Comparison of ENCODE assay signal across 23 cellular contexts in genomic region chr1:153202006-153202405, GRCh38. TPM values are rescaled to one million over a fixed set of nuclear protein-coding genes. Genes with fewer than 3 reads are reported as not detected.
A peak's percentile ranks its signal among the peaks of the same experiment; 100 is the strongest.
DNase-seq lines count a peak whose midpoint lies in the region; ATAC-seq, FAIRE-seq and TF ChIP-seq lines count a peak whose summit lies in the region.
"Had no signal": no experiment of that assay in that cellular context is flagged by ENCODE, and none has a peak within 500 bp of the region (broad histone marks: within the 10 kb centered on the region; RNA-seq: fewer than 3 reads in every experiment).

No MANE protein-coding gene starts in this region.

- H3K9me1 ChIP-seq in K562 (ENCODE audit: control insufficient read depth, insufficient read depth, low read length), result no peaks in the 10 kb centered on the region

- no peaks in the 10 kb centered on the region for H3K36me3 ChIP-seq in K562 (ENCODE audit: control insufficient read depth, insufficient read depth, low read length)
- H3K36me3 ChIP-seq: BE2C had no signal

- in situ Hi-C loops in K562 (cut with MboI), result no loop called here

- TF ChIP-seq EP300 in K562 (IDR thresholded peaks at IDR 0.05; ENCODE audit: low read length), result no peak

- no peak for FAIRE-seq in K562 (lab: Jason Lieb, UNC)
- FAIRE-seq: A204.1, GM12878, H1 had no signal

- no TSS peak for BruUV-seq in K562 (replicated peaks; lab: Mats Ljungman, UMichigan)

- H3K27ac ChIP-seq in right cardiac atrium (ENCODE audit: low read length) (no peak overlapping the region), K562 (ENCODE audit: extremely low read depth, low read depth, low read length) (no peak overlapping the region)

- no peak overlapping the region for H3K4me3 ChIP-seq in right cardiac atrium (ENCODE audit: low read length)
- H3K4me3 ChIP-seq in K562, result no peak overlapping the region
- no peak overlapping the region for H3K4me3 ChIP-seq in fibroblast of the aortic adventitia (ENCODE audit: low read depth, low read length)
- H3K4me3 ChIP-seq: GM12878 had no signal

- intact Hi-C loops in right cardiac atrium (cut with DNase I) (no loop called here), Right ventricle myocardium inferior (cut with DNase I) (no loop called here), K562 (cut with micrococcal nuclease) (no loop called here)

- ATAC-seq in right cardiac atrium (peak; percentile 69 to 74), Right ventricle myocardium inferior (no peak), K562 (no peak), HG02642 (IDR thresholded peaks at IDR 0.05; ENCODE audit: poor library complexity, unreplicated experiment) (no peak)
- ATAC-seq: GM12878 had no signal

- no peaks in the 10 kb centered on the region for H3K79me2 ChIP-seq in K562 (ENCODE audit: control insufficient read depth, insufficient read depth, low read length)

- POLR2A ChIA-PET in K562 (lab: Yijun Ruan, JAX), result no interaction called here

- TF ChIP-seq CTCF in K562 (IDR thresholded peaks at IDR 0.05 in 2 of 3, conservative IDR thresholded peaks at IDR 0.05 in 1 of 3; ENCODE audit: insufficient read depth in 2 of 3, low read depth in 1 of 3, low read length in 3 of 3) (no peak), fibroblast of the aortic adventitia (IDR thresholded peaks at IDR 0.05; ENCODE audit: insufficient read depth, low read length) (no peak)

- H3K27me3 ChIP-seq in right cardiac atrium (ENCODE audit: control insufficient read depth, insufficient read depth) (no peaks in the 10 kb centered on the region), K562 (ENCODE audit: control insufficient read depth in 2 of 2, insufficient read depth in 2 of 2, low read length in 2 of 2) (peaks cover 0 to 16% of the 10 kb centered on the region in 2 experiments; a peak in 4 of 5 replicates)

- no peak overlapping the region for H3K9ac ChIP-seq in K562 (ENCODE audit: insufficient read depth in 1 of 2, low read depth in 2 of 2, low read length in 2 of 2)

- no peak for TF ChIP-seq RAD21 in K562 (CRISPR knock-in tag; conservative IDR thresholded peaks at IDR 0.05 in 1 of 2, IDR thresholded peaks at IDR 0.05 in 1 of 2)

- H2AFZ ChIP-seq in K562 (ENCODE audit: low read depth, low read length), result no peak overlapping the region

- H3K4me2 ChIP-seq in K562 (ENCODE audit: insufficient read depth, low read length), result no peak overlapping the region

- H3K9me3 ChIP-seq in right cardiac atrium (ENCODE audit: control insufficient read depth, low read length), result no peaks in the 10 kb centered on the region
- no peaks in the 10 kb centered on the region for H3K9me3 ChIP-seq in K562 (replicated peaks; ENCODE audit: control insufficient read depth, insufficient read depth, low read depth, low read length)
- H3K9me3 ChIP-seq: BE2C had no signal

- WGBS in right cardiac atrium, result 33% methylated on average over 4 of the region's 4 CpGs
- WGBS in K562 (ENCODE audit: insufficient coverage, low coverage, missing lambda C conversion rate), result 0% methylated on average over 4 of the region's 4 CpGs

- no peaks in the 10 kb centered on the region for H4K20me1 ChIP-seq in K562 (replicated peaks; ENCODE audit: control insufficient read depth, insufficient read depth, low read length)

- DNase-seq in right cardiac atrium (peak in 2 of 3 donors; percentile 37 to 58), Right ventricle myocardium inferior (ENCODE audit: missing footprints) (no peak), K562 (ENCODE audit: extremely low read depth in 1 of 4, low spot score in 3 of 4) (no peak), fibroblast of the aortic adventitia (ENCODE audit: low read depth) (peak; percentile 15), NCI-H2107 treated with DMSO at 0.1 percent for 48 hours (lab: John Stamatoyannopoulos, UW; ENCODE audit: unreplicated experiment) (no peak)
- no peak for DNase-seq in activated effector memory CD4-positive, alpha-beta T cell treated with Interleukin-2 at 50 U/mL for 16 hours
- DNase-seq: ACHN; BE2C; C1 segment of cervical spinal cord; CD4-positive, CD25-positive, alpha-beta regulatory T cell; CD8-positive, alpha-beta memory T cell; COR-L47; DMS 273 treated with DMSO at 0.1 percent for 48 hours; DMS53; DND-41; EL; H9 had no signal

- H3K4me1 ChIP-seq in right cardiac atrium (ENCODE audit: control insufficient read depth, insufficient read depth, low read length), result no peaks in the 10 kb centered on the region
- no peaks in the 10 kb centered on the region for H3K4me1 ChIP-seq in K562 (replicated peaks in 1 of 2; ENCODE audit: control insufficient read depth in 2 of 2, insufficient read depth in 2 of 2, low read length in 2 of 2)
- H3K4me1 ChIP-seq: BE2C had no signal

- CTCF ChIA-PET in K562 (lab: Yijun Ruan, JAX; ENCODE audit: low intra/inter-chr PET ratio), result no interaction called here

- TF ChIP-seq POLR2A in K562 (conservative IDR thresholded peaks at IDR 0.05), result no peak

RNA-seq across cellular contexts. Expression of gene LELP1, which starts 1.2 kb away (rescaled TPM):
- total RNA-seq in right cardiac atrium (not detected), Right ventricle myocardium inferior (not detected), K562 (2014; rRNA removed) (not detected in 2 replicates), K562 (2014; rRNA removed; fragmentation: Illumina TruSeq; extraction: Trizol) (not detected in 2 replicates), K562 (2015; rRNA removed; fragmentation: Illumina TruSeq; extraction: Trizol) (not detected in 2 replicates), K562 (2021) (not detected in 2 replicates), fibroblast of the aortic adventitia (ENCODE audit: low replicate concordance) (not detected in 2 replicates)
- polyA plus RNA-seq in right cardiac atrium (not detected), K562 (2011; rRNA removed) (not detected in 2 replicates), K562 (2014; fragmentation: Illumina TruSeq; extraction: Trizol) (not detected in 2 replicates), K562 (2014; fragmentation: Nextera tagmentation; extraction: Ambion mirVana) (not detected), K562 (2014; rRNA removed) (not detected in 2 replicates)
- total RNA-seq in K562 (2011; cell fraction: chromatin; rRNA removed; ENCODE audit: low replicate concordance), result not detected in 2 replicates
- not detected in 2 replicates for total RNA-seq in K562 (2011; cell fraction: nucleolus; rRNA removed)
- total RNA-seq in K562 (2011; cell fraction: nucleoplasm; rRNA removed), result not detected in 2 replicates
- not detected in 2 replicates for polyA plus RNA-seq in K562 (2011; cell fraction: cytosol; rRNA removed)
- not detected in 2 replicates for polyA plus RNA-seq in K562 (2011; cell fraction: nucleus; rRNA removed)
- polyA plus RNA-seq in K562 (2012), result not detected in 2 replicates
- polyA minus RNA-seq in K562 (2011; rRNA and poly(A)+ RNA removed), result not detected in 2 replicates
- polyA minus RNA-seq in K562 (2011; cell fraction: cytosol; rRNA and poly(A)+ RNA removed), result not detected in 2 replicates
- polyA minus RNA-seq in K562 (2011; cell fraction: nucleus; rRNA and poly(A)+ RNA removed), result not detected in 2 replicates
- total RNA-seq: CD4-positive, CD25-positive, alpha-beta regulatory T cell; CD8-positive, alpha-beta memory T cell; G401; GM12878; H1; H9; HT-29 had no signal
- polyA plus RNA-seq: CD4-positive, CD25-positive, alpha-beta regulatory T cell; CD8-positive, alpha-beta memory T cell; GM12878; H1 had no signal

RNA-seq across cellular contexts. Expression of gene PRR9, which starts 15.4 kb away (rescaled TPM):
- total RNA-seq in right cardiac atrium (not detected), Right ventricle myocardium inferior (not detected), K562 (2014; rRNA removed) (0.23 TPM in 1 of 2 replicates, not detected in the other), K562 (2014; rRNA removed; fragmentation: Illumina TruSeq; extraction: Trizol) (0.15 and 0.38 TPM in 2 replicates), K562 (2015; rRNA removed; fragmentation: Illumina TruSeq; extraction: Trizol) (1.4 and 1.6 TPM in 2 replicates), K562 (2021) (0.20 TPM in 1 of 2 replicates, not detected in the other), fibroblast of the aortic adventitia (ENCODE audit: low replicate concordance) (not detected in 2 replicates)
- polyA plus RNA-seq in right cardiac atrium (not detected), K562 (2011; rRNA removed) (0.14 TPM in 1 of 2 replicates, not detected in the other), K562 (2014; fragmentation: Illumina TruSeq; extraction: Trizol) (0.22 TPM in 1 of 2 replicates, not detected in the other), K562 (2014; fragmentation: Nextera tagmentation; extraction: Ambion mirVana) (1 to 10 TPM in 1 of 2 experiments, under 1 TPM in 1; 0.59 to 1.1 TPM), K562 (2014; rRNA removed) (0.25 TPM in 1 of 2 replicates, not detected in the other)
- total RNA-seq in K562 (2011; cell fraction: chromatin; rRNA removed; ENCODE audit: low replicate concordance), result 0.35 TPM in 1 of 2 replicates, not detected in the other
- total RNA-seq in K562 (2011; cell fraction: nucleolus; rRNA removed), result not detected in 2 replicates
- not detected in 2 replicates for total RNA-seq in K562 (2011; cell fraction: nucleoplasm; rRNA removed)
- polyA plus RNA-seq in K562 (2011; cell fraction: cytosol; rRNA removed), result 0.33 TPM in 1 of 2 replicates, not detected in the other
- polyA plus RNA-seq in K562 (2011; cell fraction: nucleus; rRNA removed), result 0.27 TPM in 1 of 2 replicates, not detected in the other
- 2.1 and 8.2 TPM in 2 replicates for polyA plus RNA-seq in K562 (2012)
- polyA minus RNA-seq in K562 (2011; rRNA and poly(A)+ RNA removed), result not detected in 2 replicates
- polyA minus RNA-seq in K562 (2011; cell fraction: cytosol; rRNA and poly(A)+ RNA removed), result not detected in 2 replicates
- not detected in 2 replicates for polyA minus RNA-seq in K562 (2011; cell fraction: nucleus; rRNA and poly(A)+ RNA removed)
- total RNA-seq: CD4-positive, CD25-positive, alpha-beta regulatory T cell; CD8-positive, alpha-beta memory T cell; G401; GM12878; H1; H9; HT-29 had no signal
- polyA plus RNA-seq: CD4-positive, CD25-positive, alpha-beta regulatory T cell; CD8-positive, alpha-beta memory T cell; GM12878; H1 had no signal

RNA-seq across cellular contexts. Expression of gene SPRR2G, which starts 51.3 kb away (rescaled TPM):
- total RNA-seq in right cardiac atrium (not detected), Right ventricle myocardium inferior (not detected), K562 (2014; rRNA removed) (not detected in 2 replicates), K562 (2014; rRNA removed; fragmentation: Illumina TruSeq; extraction: Trizol) (not detected in 2 replicates), K562 (2015; rRNA removed; fragmentation: Illumina TruSeq; extraction: Trizol) (not detected in 2 replicates), K562 (2021) (not detected in 2 replicates), fibroblast of the aortic adventitia (ENCODE audit: low replicate concordance) (not detected in 2 replicates)
- polyA plus RNA-seq in right cardiac atrium (not detected), K562 (2011; rRNA removed) (not detected in 2 replicates), K562 (2014; fragmentation: Illumina TruSeq; extraction: Trizol) (not detected in 2 replicates), K562 (2014; fragmentation: Nextera tagmentation; extraction: Ambion mirVana) (not detected), K562 (2014; rRNA removed) (not detected in 2 replicates)
- not detected in 2 replicates for total RNA-seq in K562 (2011; cell fraction: chromatin; rRNA removed; ENCODE audit: low replicate concordance)
- not detected in 2 replicates for total RNA-seq in K562 (2011; cell fraction: nucleolus; rRNA removed)
- total RNA-seq in K562 (2011; cell fraction: nucleoplasm; rRNA removed), result not detected in 2 replicates
- polyA plus RNA-seq in K562 (2011; cell fraction: cytosol; rRNA removed), result not detected in 2 replicates
- not detected in 2 replicates for polyA plus RNA-seq in K562 (2011; cell fraction: nucleus; rRNA removed)
- not detected in 2 replicates for polyA plus RNA-seq in K562 (2012)
- polyA minus RNA-seq in K562 (2011; rRNA and poly(A)+ RNA removed), result not detected in 2 replicates
- polyA minus RNA-seq in K562 (2011; cell fraction: cytosol; rRNA and poly(A)+ RNA removed), result not detected in 2 replicates
- polyA minus RNA-seq in K562 (2011; cell fraction: nucleus; rRNA and poly(A)+ RNA removed), result not detected in 2 replicates
- total RNA-seq: CD4-positive, CD25-positive, alpha-beta regulatory T cell; CD8-positive, alpha-beta memory T cell; G401; GM12878; H1; H9; HT-29 had no signal
- polyA plus RNA-seq: CD4-positive, CD25-positive, alpha-beta regulatory T cell; CD8-positive, alpha-beta memory T cell; H1 had no signal

RNA-seq across cellular contexts. Expression of gene LORICRIN, which starts 57.5 kb away (rescaled TPM):
- total RNA-seq in right cardiac atrium, result not detected
- polyA plus RNA-seq in right cardiac atrium, result not detected
- total RNA-seq in Right ventricle myocardium inferior, result not detected
- total RNA-seq in K562 (2011; cell fraction: chromatin; rRNA removed; ENCODE audit: low replicate concordance), result not detected in 2 replicates
- total RNA-seq in K562 (2011; cell fraction: nucleolus; rRNA removed), result not detected in 2 replicates
- not detected in 2 replicates for total RNA-seq in K562 (2011; cell fraction: nucleoplasm; rRNA removed)
- total RNA-seq in K562 (2014; rRNA removed), result not detected in 2 replicates
- not detected in 2 replicates for total RNA-seq in K562 (2014; rRNA removed; fragmentation: Illumina TruSeq; extraction: Trizol)
- total RNA-seq in K562 (2015; rRNA removed; fragmentation: Illumina TruSeq; extraction: Trizol), result not detected in 2 replicates
- not detected in 2 replicates for total RNA-seq in K562 (2021)
- polyA plus RNA-seq in K562 (2011; rRNA removed), result not detected in 2 replicates
- not detected in 2 replicates for polyA plus RNA-seq in K562 (2011; cell fraction: cytosol; rRNA removed)
- polyA plus RNA-seq in K562 (2011; cell fraction: nucleus; rRNA removed), result not detected in 2 replicates
- polyA plus RNA-seq in K562 (2012), result not detected in 2 replicates
- not detected in 2 replicates for polyA plus RNA-seq in K562 (2014; fragmentation: Illumina TruSeq; extraction: Trizol)
- not detected for polyA plus RNA-seq in K562 (2014; fragmentation: Nextera tagmentation; extraction: Ambion mirVana)
- not detected in 2 replicates for polyA plus RNA-seq in K562 (2014; rRNA removed)
- polyA minus RNA-seq in K562 (2011; rRNA and poly(A)+ RNA removed), result not detected in 2 replicates
- not detected in 2 replicates for polyA minus RNA-seq in K562 (2011; cell fraction: cytosol; rRNA and poly(A)+ RNA removed)
- not detected in 2 replicates for polyA minus RNA-seq in K562 (2011; cell fraction: nucleus; rRNA and poly(A)+ RNA removed)
- not detected in 2 replicates for total RNA-seq in fibroblast of the aortic adventitia (ENCODE audit: low replicate concordance)
- total RNA-seq: CD4-positive, CD25-positive, alpha-beta regulatory T cell; CD8-positive, alpha-beta memory T cell; G401; H1; H9; HT-29 had no signal
- polyA plus RNA-seq: CD4-positive, CD25-positive, alpha-beta regulatory T cell; CD8-positive, alpha-beta memory T cell; H1 had no signal

Comparison
In these comparisons a context has a peak if more than half of its experiments do, and no peak if none do; other contexts are left out.
1. ATAC-seq: peak in right cardiac atrium (2 of 2); none in Right ventricle myocardium inferior (single experiment), K562 (single experiment) and HG02642 (single experiment).
2. DNase-seq: peak in right cardiac atrium (2 of 3) and fibroblast of the aortic adventitia (single experiment); none in Right ventricle myocardium inferior (single experiment), K562 (0 of 4), activated effector memory CD4-positive, alpha-beta T cell treated with Interleukin-2 at 50 U/mL for 16 hours (single experiment) and NCI-H2107 treated with DMSO at 0.1 percent for 48 hours (single experiment).